ENCODE assay signal across 1 cellular context in genomic region chr18:7626175-7626921, GRCh38.
TF ChIP-seq lines count a peak whose summit lies in the region.

No MANE protein-coding gene starts in this region.

TF ChIP-seq in HepG2, 621 proteins besides CTCF, POLR2A, EP300 and RAD21 (continued from another document):
- TF ChIP-seq ZBTB34 (CRISPR knock-in tag; IDR thresholded peaks at IDR 0.05) (peak; percentile 79; the same call in 1 of the 2 replicates), ZFY (CRISPR knock-in tag; IDR thresholded peaks at IDR 0.05) (0 out of 2 replicates have a peak, but pooled peaks have one; percentile 15), ZBTB42 (CRISPR knock-in tag; IDR thresholded peaks at IDR 0.05) (no peak), ZNF619 (CRISPR knock-in tag; IDR thresholded peaks at IDR 0.05) (no peak), ZNF12 (CRISPR knock-in tag; IDR thresholded peaks at IDR 0.05) (0 out of 2 replicates have a peak, but pooled peaks have one; percentile 24), PATZ1 (CRISPR knock-in tag; IDR thresholded peaks at IDR 0.05) (peak; percentile 54; the same call in 1 of the 2 replicates), ETV5 (CRISPR knock-in tag; IDR thresholded peaks at IDR 0.05; ENCODE audit: borderline replicate concordance) (0 out of 2 replicates have a peak, but pooled peaks have one; percentile 5), DNMT1 (CRISPR knock-in tag; IDR thresholded peaks at IDR 0.05) (no peak), PPARG (CRISPR knock-in tag; conservative IDR thresholded peaks at IDR 0.05) (peak; percentile 61; the same call in 1 of the 2 replicates), HDAC2 (CRISPR knock-in tag; IDR thresholded peaks at IDR 0.05) (0 out of 2 replicates have a peak, but pooled peaks have one; percentile 48), U2AF2 (IDR thresholded peaks at IDR 0.05; ENCODE audit: low read depth, low read length) (no peak), MTA1 (CRISPR knock-in tag; IDR thresholded peaks at IDR 0.05; ENCODE audit: borderline replicate concordance) (0 out of 2 replicates have a peak, but pooled peaks have one; percentile 40), EHMT2 (IDR thresholded peaks at IDR 0.05; ENCODE audit: borderline replicate concordance, low read depth, low read length) (0 out of 2 replicates have a peak, but pooled peaks have one; percentile 33), NCOR1 (IDR thresholded peaks at IDR 0.05; ENCODE audit: borderline replicate concordance, low read length) (peak; percentile 92), MIER3 (CRISPR knock-in tag; IDR thresholded peaks at IDR 0.05; ENCODE audit: borderline replicate concordance) (0 out of 2 replicates have a peak, but pooled peaks have one; percentile 35), ZNF354B (CRISPR knock-in tag; IDR thresholded peaks at IDR 0.05) (no peak), HNRNPLL (IDR thresholded peaks at IDR 0.05; ENCODE audit: low read depth, low read length, poor library complexity, severe bottlenecking) (no peak), ZGPAT (CRISPR knock-in tag; IDR thresholded peaks at IDR 0.05) (peak; percentile 64; the same call in 1 of the 2 replicates), MZF1 (CRISPR knock-in tag; IDR thresholded peaks at IDR 0.05; ENCODE audit: borderline replicate concordance) (no peak), FOXA3 (CRISPR knock-in tag; IDR thresholded peaks at IDR 0.05) (peak; percentile 81), TBX2 (CRISPR knock-in tag; IDR thresholded peaks at IDR 0.05; ENCODE audit: borderline replicate concordance) (peak; percentile 57; the same call in 1 of the 2 replicates)
- TF ChIP-seq, protein P1, sequence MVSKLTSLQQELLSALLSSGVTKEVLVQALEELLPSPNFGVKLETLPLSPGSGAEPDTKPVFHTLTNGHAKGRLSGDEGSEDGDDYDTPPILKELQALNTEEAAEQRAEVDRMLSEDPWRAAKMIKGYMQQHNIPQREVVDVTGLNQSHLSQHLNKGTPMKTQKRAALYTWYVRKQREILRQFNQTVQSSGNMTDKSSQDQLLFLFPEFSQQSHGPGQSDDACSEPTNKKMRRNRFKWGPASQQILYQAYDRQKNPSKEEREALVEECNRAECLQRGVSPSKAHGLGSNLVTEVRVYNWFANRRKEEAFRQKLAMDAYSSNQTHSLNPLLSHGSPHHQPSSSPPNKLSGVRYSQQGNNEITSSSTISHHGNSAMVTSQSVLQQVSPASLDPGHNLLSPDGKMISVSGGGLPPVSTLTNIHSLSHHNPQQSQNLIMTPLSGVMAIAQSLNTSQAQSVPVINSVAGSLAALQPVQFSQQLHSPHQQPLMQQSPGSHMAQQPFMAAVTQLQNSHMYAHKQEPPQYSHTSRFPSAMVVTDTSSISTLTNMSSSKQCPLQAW (CRISPR knock-in tag; IDR thresholded peaks at IDR 0.05) = 0 out of 2 replicates have a peak, but pooled peaks have one; percentile 6
- TF ChIP-seq, protein P2, sequence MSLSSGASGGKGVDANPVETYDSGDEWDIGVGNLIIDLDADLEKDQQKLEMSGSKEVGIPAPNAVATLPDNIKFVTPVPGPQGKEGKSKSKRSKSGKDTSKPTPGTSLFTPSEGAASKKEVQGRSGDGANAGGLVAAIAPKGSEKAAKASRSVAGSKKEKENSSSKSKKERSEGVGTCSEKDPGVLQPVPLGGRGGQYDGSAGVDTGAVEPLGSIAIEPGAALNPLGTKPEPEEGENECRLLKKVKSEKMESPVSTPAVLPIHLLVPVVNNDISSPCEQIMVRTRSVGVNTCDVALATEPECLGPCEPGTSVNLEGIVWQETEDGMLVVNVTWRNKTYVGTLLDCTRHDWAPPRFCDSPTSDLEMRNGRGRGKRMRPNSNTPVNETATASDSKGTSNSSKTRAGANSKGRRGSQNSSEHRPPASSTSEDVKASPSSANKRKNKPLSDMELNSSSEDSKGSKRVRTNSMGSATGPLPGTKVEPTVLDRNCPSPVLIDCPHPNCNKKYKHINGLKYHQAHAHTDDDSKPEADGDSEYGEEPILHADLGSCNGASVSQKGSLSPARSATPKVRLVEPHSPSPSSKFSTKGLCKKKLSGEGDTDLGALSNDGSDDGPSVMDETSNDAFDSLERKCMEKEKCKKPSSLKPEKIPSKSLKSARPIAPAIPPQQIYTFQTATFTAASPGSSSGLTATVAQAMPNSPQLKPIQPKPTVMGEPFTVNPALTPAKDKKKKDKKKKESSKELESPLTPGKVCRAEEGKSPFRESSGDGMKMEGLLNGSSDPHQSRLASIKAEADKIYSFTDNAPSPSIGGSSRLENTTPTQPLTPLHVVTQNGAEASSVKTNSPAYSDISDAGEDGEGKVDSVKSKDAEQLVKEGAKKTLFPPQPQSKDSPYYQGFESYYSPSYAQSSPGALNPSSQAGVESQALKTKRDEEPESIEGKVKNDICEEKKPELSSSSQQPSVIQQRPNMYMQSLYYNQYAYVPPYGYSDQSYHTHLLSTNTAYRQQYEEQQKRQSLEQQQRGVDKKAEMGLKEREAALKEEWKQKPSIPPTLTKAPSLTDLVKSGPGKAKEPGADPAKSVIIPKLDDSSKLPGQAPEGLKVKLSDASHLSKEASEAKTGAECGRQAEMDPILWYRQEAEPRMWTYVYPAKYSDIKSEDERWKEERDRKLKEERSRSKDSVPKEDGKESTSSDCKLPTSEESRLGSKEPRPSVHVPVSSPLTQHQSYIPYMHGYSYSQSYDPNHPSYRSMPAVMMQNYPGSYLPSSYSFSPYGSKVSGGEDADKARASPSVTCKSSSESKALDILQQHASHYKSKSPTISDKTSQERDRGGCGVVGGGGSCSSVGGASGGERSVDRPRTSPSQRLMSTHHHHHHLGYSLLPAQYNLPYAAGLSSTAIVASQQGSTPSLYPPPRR (CRISPR knock-in tag; IDR thresholded peaks at IDR 0.05; ENCODE audit: borderline replicate concordance) = peak; percentile 82
- TF ChIP-seq, protein P3, sequence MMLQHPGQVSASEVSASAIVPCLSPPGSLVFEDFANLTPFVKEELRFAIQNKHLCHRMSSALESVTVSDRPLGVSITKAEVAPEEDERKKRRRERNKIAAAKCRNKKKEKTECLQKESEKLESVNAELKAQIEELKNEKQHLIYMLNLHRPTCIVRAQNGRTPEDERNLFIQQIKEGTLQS (CRISPR knock-in tag; IDR thresholded peaks at IDR 0.05) = no peak
